8 cellular contexts compared by ENCODE assay signal in the genomic region with DNA sequence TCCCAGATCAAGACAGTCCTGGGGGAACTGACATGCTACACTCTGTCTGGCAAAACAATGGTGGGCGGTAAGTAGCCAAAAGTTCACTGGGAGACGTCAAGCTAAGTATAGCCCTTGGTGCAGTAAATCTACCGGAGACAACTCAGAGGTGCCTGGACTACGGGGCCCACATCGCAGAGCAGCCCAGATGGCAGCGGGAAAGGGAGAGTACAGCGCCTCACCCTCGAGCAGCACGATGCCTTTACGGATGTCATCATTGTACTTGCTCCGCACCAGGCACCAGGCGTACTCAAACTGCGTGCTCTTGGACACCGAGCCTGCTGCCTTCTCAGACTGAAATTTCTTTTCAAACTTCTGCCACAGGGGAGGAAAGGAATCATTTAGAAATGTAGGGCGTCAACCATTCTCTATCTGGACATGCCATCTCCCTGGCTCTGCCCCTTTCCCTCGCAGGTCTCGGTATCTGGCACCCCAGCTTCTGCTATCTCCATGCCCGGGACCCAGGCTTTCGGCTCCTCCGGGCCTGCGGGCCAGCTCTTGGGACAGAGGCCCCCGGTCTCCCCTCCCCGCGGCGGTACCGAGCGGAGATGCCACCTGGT. TPM values are rescaled to one million over a fixed set of nuclear protein-coding genes. Genes with fewer than 3 reads are reported as not detected.
A peak's percentile ranks its signal among the peaks of the same experiment; 100 is the strongest.
DNase-seq lines count a peak whose midpoint lies in the region; ATAC-seq and TF ChIP-seq lines count a peak whose summit lies in the region.

No MANE protein-coding gene starts in this region.

- CTCF ChIA-PET in HEK293T (lab: Yijun Ruan, JAX), result interaction anchor here (0.5 to 2.5 kb wide), 11 partner anchors 9 to 163 kb away, joined by 3 to 12 read pairs (median 3); a partner anchor contains a TSS

- no peak for TF ChIP-seq CTCF in GM10266 (IDR thresholded peaks at IDR 0.05; ENCODE audit: control insufficient read depth, insufficient read depth, low read depth, missing control alignments)

- no peaks in the 10 kb centered on the region for H3K27me3 ChIP-seq in mononuclear cell (ENCODE audit: insufficient read depth, low read length)

- no peak for ATAC-seq in HG03135 (IDR thresholded peaks at IDR 0.05; ENCODE audit: unreplicated experiment)

- no peaks in the 10 kb centered on the region for H3K9me3 ChIP-seq in mononuclear cell (ENCODE audit: low read depth, low read length)

- peak overlapping the region; percentile 82 for H3K4me3 ChIP-seq in mononuclear cell (ENCODE audit: low read length)

- H3K4me1 ChIP-seq in mononuclear cell (ENCODE audit: insufficient read depth, low read length), result peaks cover 50% of the 10 kb centered on the region

- peak; percentile 27 for DNase-seq in NCI-H82 (lab: John Stamatoyannopoulos, UW)
- no peak for DNase-seq in NCI-H82 treated with DMSO at 0.1 percent for 48 hours (lab: John Stamatoyannopoulos, UW; ENCODE audit: unreplicated experiment)
- DNase-seq in OCI-M1 (lab: John Stamatoyannopoulos, UW), result peak; percentile 66
- DNase-seq in ecto neural progenitor cell (ENCODE audit: low spot score), result peak; percentile 88
- no peak for DNase-seq in HEK293T (ENCODE audit: extremely low spot score)
- DNase-seq in GM10266 (ENCODE audit: extremely low spot score), result no peak

- POLR2A ChIA-PET in HEK293T (lab: Yijun Ruan, JAX), result interaction anchor here (0.8 to 4.5 kb wide), 12 partner anchors 8 to 368 kb away, joined by 3 to 38 read pairs (median 4); a partner anchor contains a TSS

TF ChIP-seq in HEK293T, 16 proteins besides CTCF, POLR2A, EP300 and RAD21:
- TF ChIP-seq, protein P1, sequence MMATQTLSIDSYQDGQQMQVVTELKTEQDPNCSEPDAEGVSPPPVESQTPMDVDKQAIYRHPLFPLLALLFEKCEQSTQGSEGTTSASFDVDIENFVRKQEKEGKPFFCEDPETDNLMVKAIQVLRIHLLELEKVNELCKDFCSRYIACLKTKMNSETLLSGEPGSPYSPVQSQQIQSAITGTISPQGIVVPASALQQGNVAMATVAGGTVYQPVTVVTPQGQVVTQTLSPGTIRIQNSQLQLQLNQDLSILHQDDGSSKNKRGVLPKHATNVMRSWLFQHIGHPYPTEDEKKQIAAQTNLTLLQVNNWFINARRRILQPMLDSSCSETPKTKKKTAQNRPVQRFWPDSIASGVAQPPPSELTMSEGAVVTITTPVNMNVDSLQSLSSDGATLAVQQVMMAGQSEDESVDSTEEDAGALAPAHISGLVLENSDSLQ (IDR thresholded peaks at IDR 0.05), result no peak

RNA-seq across cellular contexts. Expression of a gene that starts 1.0 kb away (rescaled TPM):
- total RNA-seq in mononuclear cell, result 83.9 TPM

RNA-seq across cellular contexts. Expression of a gene that starts 6.3 kb away (rescaled TPM):
- 4.5 TPM for total RNA-seq in mononuclear cell

RNA-seq across cellular contexts. Expression of a gene that starts 25.9 kb away (rescaled TPM):
- total RNA-seq in mononuclear cell, result 28.1 TPM

RNA-seq across cellular contexts. Expression of a gene that starts 26.5 kb away (rescaled TPM):
- total RNA-seq in mononuclear cell, result 8.7 TPM

RNA-seq across cellular contexts. Expression of a gene that starts 43.0 kb away (rescaled TPM):
- total RNA-seq in mononuclear cell, result not detected

Comparison
In these comparisons a context has a peak if more than half of its experiments do, and no peak if none do; other contexts are left out.
1. DNase-seq: peak in NCI-H82 (single experiment), OCI-M1 (single experiment) and ecto neural progenitor cell (single experiment); none in NCI-H82 treated with DMSO at 0.1 percent for 48 hours (single experiment), HEK293T (single experiment) and GM10266 (single experiment).